In genomic region chr2:172107690-172108586, GRCh38 we compare ENCODE assay signal across 15 cellular contexts. TPM values are rescaled to one million over a fixed set of nuclear protein-coding genes. Genes with fewer than 3 reads are reported as not detected.
DNase-seq lines count a peak whose midpoint lies in the region; FAIRE-seq and TF ChIP-seq lines count a peak whose summit lies in the region.
"Had no signal": no experiment of that assay in that cellular context is flagged by ENCODE, and none has a peak within 500 bp of the region (broad histone marks: within the 10 kb centered on the region; RNA-seq: fewer than 3 reads in every experiment).

No MANE protein-coding gene starts in this region.

- CTCF ChIA-PET in H1 (lab: Charles Lee; ENCODE audit: partially characterized antibody): interaction anchor here (0.8 to 11.7 kb wide), 15 partner anchors 9 to 576 kb away, joined by 3 to 198 read pairs (median 6); partner anchors contain the start of gene DLX1
- CTCF ChIA-PET in MCF 10A (lab: Yijun Ruan, JAX): interaction anchor here (0.6 to 1.7 kb wide), 4 partner anchors 8 to 367 kb away, joined by 3 to 6 read pairs (median 4); no protein-coding TSS in a partner anchor

- POLR2A ChIA-PET in H1 (lab: Charles Lee; ENCODE audit: partially characterized antibody) (interaction anchor here (0.6 to 16.0 kb wide), 4 partner anchors 12 to 1138 kb away, joined by 3 to 184 read pairs (median 6); partner anchors contain the start of gene DLX1), MCF 10A (lab: Yijun Ruan, JAX) (interaction anchor here (0.6 to 1.1 kb wide), 2 partner anchors 11 to 61 kb away, joined by 3 to 4 read pairs; no protein-coding TSS in a partner anchor)

- peaks cover 5% of the 10 kb centered on the region for H3K36me3 Mint-ChIP-seq in T-helper 2 cell treated with Interferon-gamma antibody and Interleukin-4, amounts not matched to agents 5 μg/mL and 100 μg/mL, for 36 hours (ENCODE audit: low read depth)
- H3K36me3 Mint-ChIP-seq in neural progenitor cell (no peaks in the 10 kb centered on the region), MCF 10A (ENCODE audit: insufficient read depth, unreplicated experiment) (no peaks in the 10 kb centered on the region)
- H3K36me3 Mint-ChIP-seq: CD8-positive, alpha-beta T cell had no signal

- in situ Hi-C loops in GM13976 (cut with MboI; ENCODE audit: low sequenced_read_pairs, unreplicated experiment): loop anchor here (10.0 to 25.0 kb wide), 2 partner anchors 403 to 1171 kb away; partner anchors contain the start of gene GORASP2

- no peak for FAIRE-seq in H1 (lab: Jason Lieb, UNC)
- FAIRE-seq: A204.1, HepG2 had no signal

- H2AFZ ChIP-seq in H1 (ENCODE audit: low read length): no peak overlapping the region
- no peak overlapping the region for H2AFZ ChIP-seq in neural progenitor cell (replicated peaks)

- H2BK20ac ChIP-seq in H1 (ENCODE audit: low read length): no peak overlapping the region

- 0 out of 2 replicates have a peak overlapping the region, but pooled peaks have one; percentile 45 for H4K8ac ChIP-seq in H1 (ENCODE audit: extremely low read depth, insufficient read depth, low read length)

- WGBS in H1 (ENCODE audit: extremely low coverage in 1 of 2, insufficient coverage in 1 of 2, insufficient read length in 1 of 2, insufficient replicate concordance in 2 of 2, low coverage in 1 of 2, low lambda C conversion rate in 2 of 2, missing lambda C conversion rate in 1 of 2), 2 experiments: 15% methylated on average over 44 of the region's 51 CpGs; no CpG with 5 or more reads in 1 of the 2 experiments

- no peaks in the 10 kb centered on the region for H3K79me2 ChIP-seq in H1 (ENCODE audit: control insufficient read depth in 1 of 2, insufficient read depth in 2 of 2, low read length in 2 of 2)
- H3K79me2 ChIP-seq in neural progenitor cell (ENCODE audit: low read depth): no peaks in the 10 kb centered on the region

- peaks cover 24% of the 10 kb centered on the region for H3K4me1 Mint-ChIP-seq in T-helper 2 cell treated with Interferon-gamma antibody and Interleukin-4, amounts not matched to agents 5 μg/mL and 100 μg/mL, for 36 hours (ENCODE audit: low read depth)
- H3K4me1 Mint-ChIP-seq in neural progenitor cell: peaks cover 29% of the 10 kb centered on the region
- peaks cover 7% of the 10 kb centered on the region for H3K4me1 Mint-ChIP-seq in MCF 10A (ENCODE audit: insufficient read depth, unreplicated experiment)

- no peaks in the 10 kb centered on the region for H3K9me3 ChIP-seq in H1 (ENCODE audit: insufficient read depth in 2 of 2, low read depth in 1 of 2, low read length in 1 of 2)
- H3K9me3 ChIP-seq in neural progenitor cell (ENCODE audit: low read depth): no peaks in the 10 kb centered on the region
- no peaks in the 10 kb centered on the region for H3K9me3 ChIP-seq in effector memory CD4-positive, alpha-beta T cell (ENCODE audit: control insufficient read depth, low read length)
- H3K9me3 ChIP-seq: testis had no signal

- H3K4me3 ChIP-seq in H1 (ENCODE audit: extremely low read depth in 1 of 4, insufficient read depth in 2 of 4, low read depth in 3 of 4, low read length in 4 of 4) (peak overlapping the region in 2 of 4 experiments; percentile 14 to 30; a peak in 4 of 8 replicates), neural progenitor cell (no peak overlapping the region)
- H3K4me3 ChIP-seq in effector memory CD4-positive, alpha-beta T cell (ENCODE audit: insufficient read depth, low read depth, low read length, poor library complexity, severe bottlenecking): no peak overlapping the region
- H3K4me3 ChIP-seq: testis had no signal

- H2BK5ac ChIP-seq in H1 (ENCODE audit: low read depth, low read length): no peak overlapping the region

- no peak overlapping the region for H3K27ac Mint-ChIP-seq in T-helper 2 cell treated with Interferon-gamma antibody and Interleukin-4, amounts not matched to agents 5 μg/mL and 100 μg/mL, for 36 hours
- H3K27ac Mint-ChIP-seq in neural progenitor cell (no peak overlapping the region), MCF 10A (ENCODE audit: low read depth, unreplicated experiment) (no peak overlapping the region)
- H3K27ac Mint-ChIP-seq: CD8-positive, alpha-beta T cell had no signal

- H3K9ac ChIP-seq in H1 (replicated peaks in 1 of 4; ENCODE audit: extremely low read depth in 1 of 4, low read depth in 3 of 4, low read length in 3 of 4): no peak overlapping the region
- no peak overlapping the region for H3K9ac ChIP-seq in neural progenitor cell

- peaks cover 32% of the 10 kb centered on the region for H3F3A ChIP-seq in neural progenitor cell (ENCODE audit: low read depth)

- H3K4me2 ChIP-seq in H1 (ENCODE audit: insufficient read depth in 1 of 2, low read depth in 2 of 2, low read length in 2 of 2): peak overlapping the region; percentile 53 to 65
- H3K4me2 ChIP-seq in neural progenitor cell: peak overlapping the region; percentile 41

- H2BK120ac ChIP-seq in H1 (replicated peaks; ENCODE audit: low read depth, low read length): no peak overlapping the region

- no peak; a peak in 1 of 4 replicates for TF ChIP-seq RAD21 in H1 (IDR thresholded peaks at IDR 0.05 in 1 of 2, conservative IDR thresholded peaks at IDR 0.05 in 1 of 2; ENCODE audit: low read depth in 2 of 2, low read length in 2 of 2)

- H3K18ac ChIP-seq in H1 (ENCODE audit: extremely low read depth, low read length): no peak overlapping the region; the same call in 1 of the 2 replicates

- no peak overlapping the region for H2BK12ac ChIP-seq in H1 (ENCODE audit: low read depth, low read length)

- no peaks in the 10 kb centered on the region for H3K79me1 ChIP-seq in H1 (ENCODE audit: low read depth, low read length)

- no peaks in the 10 kb centered on the region for H3K36me3 ChIP-seq in H1 (ENCODE audit: control insufficient read depth in 2 of 4, insufficient read depth in 4 of 4, low read length in 3 of 4)
- H3K36me3 ChIP-seq in neural progenitor cell: no peaks in the 10 kb centered on the region
- no peaks in the 10 kb centered on the region for H3K36me3 ChIP-seq in effector memory CD4-positive, alpha-beta T cell (ENCODE audit: control insufficient read depth, insufficient read depth, low read length)

- H3K23ac ChIP-seq in H1 (ENCODE audit: insufficient read length): no peak overlapping the region

- H2BK15ac ChIP-seq in H1 (ENCODE audit: low read length): no peak overlapping the region

- TF ChIP-seq EP300 in H1 (IDR thresholded peaks at IDR 0.05; ENCODE audit: borderline replicate concordance in 1 of 2, low read depth in 2 of 2, low read length in 2 of 2): no peak

- peak overlapping the region; percentile 26; the same call in 1 of the 2 replicates for H2AK5ac ChIP-seq in H1 (ENCODE audit: low read depth, low read length)

- peaks cover 10% of the 10 kb centered on the region; the same call in 1 of the 2 replicates for H3K23me2 ChIP-seq in H1 (ENCODE audit: low read depth, low read length)

- no peak overlapping the region for H3K4ac ChIP-seq in H1 (replicated peaks; ENCODE audit: insufficient read length, low read depth, low read length)

- no peak overlapping the region for H4K5ac ChIP-seq in H1 (ENCODE audit: insufficient read length, low read depth, low read length)

- H3K14ac ChIP-seq in H1 (ENCODE audit: insufficient read length): no peak overlapping the region

- H3K9me3 Mint-ChIP-seq in T-helper 2 cell treated with Interferon-gamma antibody and Interleukin-4, amounts not matched to agents 5 μg/mL and 100 μg/mL, for 36 hours: no peaks in the 10 kb centered on the region
- no peaks in the 10 kb centered on the region for H3K9me3 Mint-ChIP-seq in neural progenitor cell
- H3K9me3 Mint-ChIP-seq in MCF 10A (ENCODE audit: unreplicated experiment): no peaks in the 10 kb centered on the region
- H3K9me3 Mint-ChIP-seq: CD8-positive, alpha-beta T cell had no signal

- peaks cover 4 to 25% (median 14%) of the 10 kb centered on the region in 4 experiments; a peak in 6 of 7 replicates for H3K4me1 ChIP-seq in H1 (replicated peaks in 1 of 4; ENCODE audit: control insufficient read depth in 3 of 4, insufficient read depth in 4 of 4, low read length in 3 of 4)
- H3K4me1 ChIP-seq in neural progenitor cell: peaks cover 14% of the 10 kb centered on the region
- H3K4me1 ChIP-seq in effector memory CD4-positive, alpha-beta T cell (ENCODE audit: control insufficient read depth, insufficient read depth, low read length, poor library complexity, severe bottlenecking): peaks cover 29% of the 10 kb centered on the region

- no TSS peak for BruUV-seq in MCF 10A (replicated peaks; lab: Mats Ljungman, UMichigan)

- no peak overlapping the region for H4K91ac ChIP-seq in H1 (replicated peaks; ENCODE audit: insufficient read length, low read length)

- H3K4me3 Mint-ChIP-seq in T-helper 2 cell treated with Interferon-gamma antibody and Interleukin-4, amounts not matched to agents 5 μg/mL and 100 μg/mL, for 36 hours: peak overlapping the region; percentile 56
- peak overlapping the region; percentile 35 for H3K4me3 Mint-ChIP-seq in neural progenitor cell
- H3K4me3 Mint-ChIP-seq in MCF 10A (ENCODE audit: unreplicated experiment): no peak overlapping the region
- H3K4me3 Mint-ChIP-seq: CD8-positive, alpha-beta T cell had no signal

- H3K27me3 ChIP-seq in H1 (replicated peaks in 1 of 4; ENCODE audit: control insufficient read depth in 3 of 4, extremely low read depth in 1 of 4, insufficient read depth in 3 of 4, low read length in 3 of 4): peaks cover 62 to 90% (median 81%) of the 10 kb centered on the region in 4 experiments
- H3K27me3 ChIP-seq in neural progenitor cell: peaks cover 91% of the 10 kb centered on the region
- H3K27me3 ChIP-seq in effector memory CD4-positive, alpha-beta T cell (replicated peaks; ENCODE audit: control insufficient read depth, insufficient read depth, low read length, poor library complexity, severe bottlenecking): peaks cover 54% of the 10 kb centered on the region
- H3K27me3 ChIP-seq: testis had no signal

- TF ChIP-seq POLR2A in H1 (IDR thresholded peaks at IDR 0.05; ENCODE audit: control extremely low read depth in 1 of 2, low read depth in 2 of 2, low read length in 2 of 2): no peak

- peaks cover 74% of the 10 kb centered on the region for H3K27me3 Mint-ChIP-seq in T-helper 2 cell treated with Interferon-gamma antibody and Interleukin-4, amounts not matched to agents 5 μg/mL and 100 μg/mL, for 36 hours (ENCODE audit: low read depth)
- peaks cover 63% of the 10 kb centered on the region for H3K27me3 Mint-ChIP-seq in neural progenitor cell (ENCODE audit: insufficient read depth, low read depth)
- H3K27me3 Mint-ChIP-seq in MCF 10A (ENCODE audit: insufficient read depth, unreplicated experiment): no peaks in the 10 kb centered on the region

- no peak overlapping the region for H3K27ac ChIP-seq in H1 (ENCODE audit: low read depth, low read length)
- no peak overlapping the region for H3K27ac ChIP-seq in neural progenitor cell
- H3K27ac ChIP-seq in effector memory CD4-positive, alpha-beta T cell (ENCODE audit: insufficient read depth, low read length, poor library complexity, severe bottlenecking): no peak overlapping the region
- H3K27ac ChIP-seq: testis had no signal

- DNase-seq in T-helper 2 cell treated with Interferon-gamma antibody and Interleukin-4, amounts not matched to agents 5 μg/mL and 100 μg/mL, for 36 hours (ENCODE audit: low spot score): no peak
- DNase-seq in T-helper 2 cell (no peak), GM13976 (ENCODE audit: low spot score) (peak; percentile 29), H1 (ENCODE audit: low read depth in 1 of 2, low spot score in 2 of 2) (peak in 1 of 2 experiments; percentile 74), neural progenitor cell (ENCODE audit: low spot score) (peak; percentile 35), MCF 10A (ENCODE audit: unreplicated experiment) (no peak)
- DNase-seq in effector memory CD4-positive, alpha-beta T cell: no peak
- no peak for DNase-seq in stimulated activated CD4-positive, alpha-beta T cell treated with anti-CD3 and anti-CD28 coated beads, Interleukin-2, amount 100 ng/mL, for 48 hours
- DNase-seq: CD8-positive, alpha-beta T cell; cerebellar nuclear complex; foreskin melanocyte; testis had no signal

- H4K20me1 ChIP-seq in H1 (replicated peaks in 1 of 2; ENCODE audit: control insufficient read depth in 1 of 2, insufficient read depth in 2 of 2, low read length in 2 of 2): peaks cover 4 to 7% of the 10 kb centered on the region in 2 experiments
- peaks cover 16% of the 10 kb centered on the region for H4K20me1 ChIP-seq in neural progenitor cell (ENCODE audit: low read depth)

- intact Hi-C loops in MCF 10A (cut with micrococcal nuclease): loop anchor here (10.0 kb wide), 1 partner anchor 213 kb away; the partner anchor contains the start of gene SLC25A12

- TF ChIP-seq CTCF in GM13976 (IDR thresholded peaks at IDR 0.05; ENCODE audit: borderline replicate concordance, control extremely low read depth, extremely low read depth, insufficient read depth, missing control alignments): no peak
- no peak for TF ChIP-seq CTCF in H1 (IDR thresholded peaks at IDR 0.05; ENCODE audit: control extremely low read depth in 1 of 3, insufficient read depth in 1 of 3, low read depth in 1 of 3, low read length in 3 of 3)
- TF ChIP-seq CTCF in neural progenitor cell (IDR thresholded peaks at IDR 0.05): no peak
- no peak for TF ChIP-seq CTCF in MCF 10A (IDR thresholded peaks at IDR 0.05; ENCODE audit: unreplicated experiment)

- no peak overlapping the region for H3K56ac ChIP-seq in H1 (replicated peaks; ENCODE audit: insufficient read length, low read depth, low read length)

RNA-seq across cellular contexts. Expression of gene DLX2, which starts 5.2 kb away (rescaled TPM):
- 0.13 and 0.45 TPM in 2 replicates for total RNA-seq in H1 (2021; fragmentation: NEBNext Ultra II Directional; extraction: Animal tissue kit (Norgen Biotek cat#: 25700))
- 0.05 TPM in 1 of 2 replicates, not detected in the other for polyA plus RNA-seq in H1 (2011; rRNA removed)
- not detected for polyA plus RNA-seq in H1 (2011; cell fraction: cytosol; rRNA removed)
- 0.56 TPM for polyA plus RNA-seq in H1 (2011; cell fraction: nucleus; rRNA removed)
- 0.11 TPM in 1 of 4 replicates, not detected in the others for polyA plus RNA-seq in H1 (2012, experiment 1 of 2)
- not detected for polyA plus RNA-seq in H1 (2012, experiment 2 of 2)
- polyA plus RNA-seq in H1 (2013, experiment 1 of 2): 0.06 TPM
- polyA plus RNA-seq in H1 (2013, experiment 2 of 2): 0.06 TPM
- not detected in 2 replicates for polyA minus RNA-seq in H1 (2011; rRNA and poly(A)+ RNA removed)
- not detected for polyA minus RNA-seq in H1 (2011; cell fraction: cytosol; rRNA and poly(A)+ RNA removed)
- polyA minus RNA-seq in H1 (2011; cell fraction: nucleus; rRNA and poly(A)+ RNA removed): 0.50 TPM
- total RNA-seq in neural progenitor cell (ENCODE audit: low replicate concordance) (0.19 TPM in 1 of 2 replicates, not detected in the other), MCF 10A (2022) (1.1 and 1.9 TPM in 2 replicates)
- total RNA-seq: renal cortical epithelial cell had no signal

RNA-seq across cellular contexts. Expression of gene DLX1, which starts 22.6 kb away (rescaled TPM):
- total RNA-seq in H1 (2021; fragmentation: NEBNext Ultra II Directional; extraction: Animal tissue kit (Norgen Biotek cat#: 25700)): not detected in 2 replicates
- 0.05 and 0.11 TPM in 2 replicates for polyA plus RNA-seq in H1 (2011; rRNA removed)
- polyA plus RNA-seq in H1 (2011; cell fraction: cytosol; rRNA removed): 0.08 TPM
- polyA plus RNA-seq in H1 (2011; cell fraction: nucleus; rRNA removed): 0.07 TPM
- not detected in 4 replicates for polyA plus RNA-seq in H1 (2012, experiment 1 of 2)
- polyA plus RNA-seq in H1 (2012, experiment 2 of 2): not detected
- 0.04 TPM for polyA plus RNA-seq in H1 (2013, experiment 1 of 2)
- polyA plus RNA-seq in H1 (2013, experiment 2 of 2): 0.22 TPM
- 0.19 TPM in 1 of 2 replicates, not detected in the other for polyA minus RNA-seq in H1 (2011; rRNA and poly(A)+ RNA removed)
- polyA minus RNA-seq in H1 (2011; cell fraction: cytosol; rRNA and poly(A)+ RNA removed): not detected
- not detected for polyA minus RNA-seq in H1 (2011; cell fraction: nucleus; rRNA and poly(A)+ RNA removed)
- not detected in 2 replicates for total RNA-seq in neural progenitor cell (ENCODE audit: low replicate concordance)
- 0.77 and 0.81 TPM in 2 replicates for total RNA-seq in MCF 10A (2022)
- total RNA-seq: CD8-positive, alpha-beta T cell; renal cortical epithelial cell; testis had no signal

Comparison
In these comparisons a context has a peak if more than half of its experiments do, and no peak if none do; other contexts are left out.
1. DNase-seq: peak in GM13976 (single experiment) and neural progenitor cell (single experiment); none in T-helper 2 cell treated with Interferon-gamma antibody and Interleukin-4, amounts not matched to agents 5 μg/mL and 100 μg/mL, for 36 hours (single experiment), T-helper 2 cell (0 of 5), MCF 10A (single experiment), effector memory CD4-positive, alpha-beta T cell (0 of 3) and stimulated activated CD4-positive, alpha-beta T cell treated with anti-CD3 and anti-CD28 coated beads, Interleukin-2, amount 100 ng/mL, for 48 hours (0 of 2).